ENCODE assay signal across 8 cellular contexts in genomic region chr2:228039752-228040534, GRCh38.
DNase-seq lines count a peak whose midpoint lies in the region; ATAC-seq, FAIRE-seq and TF ChIP-seq lines count a peak whose summit lies in the region.

No MANE protein-coding gene starts in this region.

- CTCF ChIA-PET in activated CD8-positive, alpha-beta T cell treated with anti-CD3 and anti-CD28 coated beads for 36 hours (lab: Charles Lee) = interaction anchor here (0.6 to 1.4 kb wide), 5 partner anchors 14 to 99 kb away, joined by 3 to 5 read pairs (median 3); no protein-coding TSS in a partner anchor
- CTCF ChIA-PET in activated CD8-positive, alpha-beta T cell treated with anti-CD3 and anti-CD28 coated beads, Interleukin-2, amount 10 ng/mL, durations not matched to agents 7 days and 5 days (lab: Charles Lee) = interaction anchor here (1.1 kb wide), 1 partner anchor 15 kb away, joined by 4 read pairs; no protein-coding TSS in a partner anchor

- H3K4me1 ChIP-seq in pancreas = no peaks in the 10 kb centered on the region

- no peaks in the 10 kb centered on the region for H3K27me3 Mint-ChIP-seq in activated CD8-positive, alpha-beta T cell treated with anti-CD3 and anti-CD28 coated beads for 36 hours
- H3K27me3 Mint-ChIP-seq in activated CD8-positive, alpha-beta T cell treated with anti-CD3 and anti-CD28 coated beads, Interleukin-2, amount 10 ng/mL, durations not matched to agents 7 days and 5 days (ENCODE audit: low read depth) = no peaks in the 10 kb centered on the region

- H3K4me1 Mint-ChIP-seq in activated CD8-positive, alpha-beta T cell treated with anti-CD3 and anti-CD28 coated beads for 36 hours (ENCODE audit: low read depth) = no peaks in the 10 kb centered on the region
- H3K4me1 Mint-ChIP-seq in activated CD8-positive, alpha-beta T cell treated with anti-CD3 and anti-CD28 coated beads, Interleukin-2, amount 10 ng/mL, durations not matched to agents 7 days and 5 days (ENCODE audit: low read depth) = no peaks in the 10 kb centered on the region

- no peak for ATAC-seq in activated CD8-positive, alpha-beta T cell treated with anti-CD3 and anti-CD28 coated beads for 36 hours
- no peak for ATAC-seq in activated CD8-positive, alpha-beta T cell treated with anti-CD3 and anti-CD28 coated beads, Interleukin-2, amount 10 ng/mL, durations not matched to agents 7 days and 5 days
- ATAC-seq in pancreas = peak in 2 of 4 donors; percentile 58 to 66

- H3K9me3 Mint-ChIP-seq in activated CD8-positive, alpha-beta T cell treated with anti-CD3 and anti-CD28 coated beads for 36 hours = peaks cover 4% of the 10 kb centered on the region
- no peaks in the 10 kb centered on the region for H3K9me3 Mint-ChIP-seq in activated CD8-positive, alpha-beta T cell treated with anti-CD3 and anti-CD28 coated beads, Interleukin-2, amount 10 ng/mL, durations not matched to agents 7 days and 5 days (ENCODE audit: insufficient read depth)

- no peak overlapping the region for H3K4me3 Mint-ChIP-seq in activated CD8-positive, alpha-beta T cell treated with anti-CD3 and anti-CD28 coated beads for 36 hours
- no peak overlapping the region for H3K4me3 Mint-ChIP-seq in activated CD8-positive, alpha-beta T cell treated with anti-CD3 and anti-CD28 coated beads, Interleukin-2, amount 10 ng/mL, durations not matched to agents 7 days and 5 days

- H3K9me3 ChIP-seq in pancreas = no peaks in the 10 kb centered on the region

- peak; percentile 40 for TF ChIP-seq CTCF in activated CD8-positive, alpha-beta T cell treated with anti-CD3 and anti-CD28 coated beads for 36 hours (IDR thresholded peaks at IDR 0.05)
- TF ChIP-seq CTCF in bronchial epithelial cell (IDR thresholded peaks at IDR 0.05; ENCODE audit: insufficient read depth, low read length, severe bottlenecking) (peak; percentile 66), pancreas (IDR thresholded peaks at IDR 0.05) (peak; percentile 15 to 57 (median 44))

- no peak for DNase-seq in activated CD8-positive, alpha-beta T cell treated with anti-CD3 and anti-CD28 coated beads for 36 hours
- DNase-seq in activated CD8-positive, alpha-beta T cell treated with anti-CD3 and anti-CD28 coated beads, Interleukin-2, amount 10 ng/mL, durations not matched to agents 7 days and 5 days = no peak
- DNase-seq in H7 (peak; percentile 13), NAMALWA (ENCODE audit: low spot score) (peak; percentile 59), bronchial epithelial cell (ENCODE audit: low read depth) (peak; percentile 37), pancreas (no peak), hepatic stellate cell (ENCODE audit: low spot score) (no peak)
- DNase-seq in stimulated activated CD4-positive, alpha-beta T cell treated with anti-CD3 and anti-CD28 coated beads, Interleukin-2, amount 100 ng/mL, for 24 hours = no peak

- POLR2A ChIA-PET in activated CD8-positive, alpha-beta T cell treated with anti-CD3 and anti-CD28 coated beads for 36 hours (lab: Charles Lee) = no interaction called here
- POLR2A ChIA-PET in activated CD8-positive, alpha-beta T cell treated with anti-CD3 and anti-CD28 coated beads, Interleukin-2, amount 10 ng/mL, durations not matched to agents 7 days and 5 days (lab: Charles Lee) = no interaction called here

- WGBS in pancreas, 2 donors = 57 to 65% methylated on average over 5 of the region's 5 CpGs

- H3K36me3 ChIP-seq in H7 (replicated peaks; ENCODE audit: control insufficient read depth, insufficient read depth, low read length) (no peaks in the 10 kb centered on the region), bronchial epithelial cell (ENCODE audit: control insufficient read depth, insufficient read depth, low read length) (no peaks in the 10 kb centered on the region), pancreas (no peaks in the 10 kb centered on the region)

- no peak overlapping the region for H3K27ac Mint-ChIP-seq in activated CD8-positive, alpha-beta T cell treated with anti-CD3 and anti-CD28 coated beads for 36 hours
- no peak overlapping the region for H3K27ac Mint-ChIP-seq in activated CD8-positive, alpha-beta T cell treated with anti-CD3 and anti-CD28 coated beads, Interleukin-2, amount 10 ng/mL, durations not matched to agents 7 days and 5 days

- H3K27me3 ChIP-seq in H7 (ENCODE audit: control insufficient read depth, insufficient read depth, low read length) = no peaks in the 10 kb centered on the region
- no peaks in the 10 kb centered on the region for H3K27me3 ChIP-seq in bronchial epithelial cell (ENCODE audit: control insufficient read depth, insufficient read depth, low read length)
- no peaks in the 10 kb centered on the region for H3K27me3 ChIP-seq in pancreas

- H3K27ac ChIP-seq in pancreas = no peak overlapping the region

- H3K4me3 ChIP-seq in H7 (ENCODE audit: insufficient read depth, low read depth, low read length) = no peak overlapping the region
- H3K4me3 ChIP-seq in bronchial epithelial cell (ENCODE audit: low read depth, low read length) = no peak overlapping the region
- H3K4me3 ChIP-seq in pancreas = no peak overlapping the region

- FAIRE-seq in bronchial epithelial cell (lab: Jason Lieb, UNC) (no peak), pancreas (lab: Jason Lieb, UNC) (no peak)

- intact Hi-C loops in activated CD8-positive, alpha-beta T cell treated with anti-CD3 and anti-CD28 coated beads for 36 hours (cut with micrococcal nuclease) = no loop called here
- intact Hi-C loops in pancreas (cut with DNase I) = no loop called here

- no peaks in the 10 kb centered on the region for H3K36me3 Mint-ChIP-seq in activated CD8-positive, alpha-beta T cell treated with anti-CD3 and anti-CD28 coated beads for 36 hours (ENCODE audit: low read depth)
- no peaks in the 10 kb centered on the region for H3K36me3 Mint-ChIP-seq in activated CD8-positive, alpha-beta T cell treated with anti-CD3 and anti-CD28 coated beads, Interleukin-2, amount 10 ng/mL, durations not matched to agents 7 days and 5 days (ENCODE audit: low read depth)

Comparison
In these comparisons a context has a peak if more than half of its experiments do, and no peak if none do; other contexts are left out.
1. DNase-seq: peak in H7 (single experiment), NAMALWA (single experiment) and bronchial epithelial cell (single experiment); none in activated CD8-positive, alpha-beta T cell treated with anti-CD3 and anti-CD28 coated beads for 36 hours (single experiment), activated CD8-positive, alpha-beta T cell treated with anti-CD3 and anti-CD28 coated beads, Interleukin-2, amount 10 ng/mL, durations not matched to agents 7 days and 5 days (single experiment), pancreas (0 of 6), hepatic stellate cell (single experiment) and stimulated activated CD4-positive, alpha-beta T cell treated with anti-CD3 and anti-CD28 coated beads, Interleukin-2, amount 100 ng/mL, for 24 hours (0 of 2).
2. Peak in every context shown above with its lines, with median percentiles within 50 percentile points of each other: CTCF ChIP-seq.